ENCODE assay signal across 13 cellular contexts in the genomic region with DNA sequence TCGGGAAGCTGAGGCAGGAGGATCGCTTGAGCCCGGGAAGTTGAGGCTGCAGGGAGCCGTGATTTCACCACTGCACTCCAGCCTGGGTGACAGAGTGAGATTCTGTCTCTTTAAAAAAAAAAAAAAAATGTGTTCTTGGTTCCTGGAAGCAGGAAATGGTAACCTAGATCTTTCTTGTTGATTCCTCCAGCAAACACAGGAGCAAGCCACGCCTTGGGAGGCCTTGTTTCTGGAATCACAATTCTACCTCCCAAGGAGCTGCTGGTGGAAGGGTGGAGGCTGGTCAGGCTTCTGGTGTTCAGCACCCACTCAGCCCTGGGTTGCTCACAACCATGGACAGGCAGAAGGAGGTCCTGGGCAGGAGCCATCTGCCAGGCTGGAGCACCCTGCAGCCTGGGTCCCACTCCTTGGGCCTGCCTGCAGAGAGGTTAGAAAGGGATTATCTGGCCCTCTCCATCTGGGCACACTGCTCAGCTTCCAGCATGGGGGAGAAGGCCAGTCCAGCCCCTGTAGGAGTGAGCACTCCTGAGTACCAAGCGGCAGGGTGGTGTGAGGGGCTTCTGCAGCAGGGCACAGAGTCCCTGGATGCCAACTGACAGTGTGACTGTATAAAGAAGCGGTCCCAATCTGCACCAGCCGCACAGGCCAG.
A peak's percentile ranks its signal among the peaks of the same experiment; 100 is the strongest.
DNase-seq lines count a peak whose midpoint lies in the region; ATAC-seq and TF ChIP-seq lines count a peak whose summit lies in the region.
"Had no signal": no experiment of that assay in that cellular context is flagged by ENCODE, and none has a peak within 500 bp of the region (broad histone marks: within the 10 kb centered on the region; RNA-seq: fewer than 3 reads in every experiment).

No MANE protein-coding gene starts in this region.

- no peak overlapping the region for H2BK5ac ChIP-seq in mesendoderm (ENCODE audit: low read length)

- H3K56ac ChIP-seq in mesendoderm (ENCODE audit: low read length) = no peak overlapping the region

- H3K27me3 ChIP-seq in ACC112 (ENCODE audit: insufficient read depth, low read length) (no peaks in the 10 kb centered on the region), Karpas-422 (ENCODE audit: low read length) (no peaks in the 10 kb centered on the region), mesendoderm (ENCODE audit: insufficient read depth, low read length, poor library complexity) (no peaks in the 10 kb centered on the region)

- no peak overlapping the region for H3K4ac ChIP-seq in mesendoderm (ENCODE audit: low read depth, low read length)

- no CpG with 5 or more reads among the region's 8 CpGs for WGBS in mesendoderm (ENCODE audit: extremely low coverage, insufficient coverage, low lambda C conversion rate)

- no peak for DNase-seq in Karpas-422
- peak; percentile 56 to 81 for DNase-seq in cardiac fibroblast (ENCODE audit: low read depth in 2 of 2)
- DNase-seq in mesendoderm = peak; percentile 29
- DNase-seq in activated CD4-positive, alpha-beta T cell treated with anti-CD3 and anti-CD28 coated beads, Interleukin-2, amount 50 U/mL, for 48 hours = no peak
- DNase-seq in central memory CD4-positive, alpha-beta T cell = no peak
- DNase-seq: activated gamma-delta T cell; CD8-positive, alpha-beta memory T cell; immature natural killer cell; stimulated activated CD4-positive, alpha-beta T cell treated with anti-CD3 and anti-CD28 coated beads, Interleukin-4, amount 100 ng/mL, for 1 hour; SW 1271 had no signal

- H3K9ac ChIP-seq in Karpas-422 (ENCODE audit: low read length) (peak overlapping the region; percentile 43), mesendoderm (ENCODE audit: low read length) (no peak overlapping the region)

- no peaks in the 10 kb centered on the region for H3K79me1 ChIP-seq in mesendoderm (ENCODE audit: low read length)

- H4K20me1 ChIP-seq in Karpas-422 (ENCODE audit: insufficient read depth, low read depth, low read length) = no peaks in the 10 kb centered on the region

- H3K9me2 ChIP-seq in Karpas-422 (replicated peaks; ENCODE audit: insufficient read depth, low read length) = no peaks in the 10 kb centered on the region

- H4K5ac ChIP-seq in mesendoderm (ENCODE audit: low read length) = no peak overlapping the region

- TF ChIP-seq CTCF in cardiac fibroblast (IDR thresholded peaks at IDR 0.05; ENCODE audit: low read depth, low read length) = no peak

- H4K8ac ChIP-seq in mesendoderm (ENCODE audit: low read depth, low read length) = no peak overlapping the region

- H3K9me3 ChIP-seq in Karpas-422 (ENCODE audit: low read length) = no peaks in the 10 kb centered on the region

- H3K4me2 ChIP-seq in Karpas-422 (ENCODE audit: low read depth, low read length, poor library complexity, severe bottlenecking) (peak overlapping the region; percentile 5), mesendoderm (ENCODE audit: low read length) (no peak overlapping the region)

- no peak overlapping the region for H2BK120ac ChIP-seq in mesendoderm (ENCODE audit: low read depth, low read length)

- no peak overlapping the region for H3K23ac ChIP-seq in mesendoderm (ENCODE audit: low read length)

- peaks cover 7% of the 10 kb centered on the region for H3K79me2 ChIP-seq in ACC112 (ENCODE audit: control insufficient read depth, insufficient read depth, low read length, unreplicated experiment)
- H3K79me2 ChIP-seq in Karpas-422 (ENCODE audit: low read length) = peaks cover 26% of the 10 kb centered on the region
- H3K79me2 ChIP-seq in mesendoderm (ENCODE audit: control insufficient read depth, insufficient read depth, low read length) = no peaks in the 10 kb centered on the region

- H3K27ac ChIP-seq in ACC112 (ENCODE audit: low read depth, low read length) (0 out of 2 replicates have a peak overlapping the region, but pooled peaks have one; percentile 36), Karpas-422 (ENCODE audit: low read length) (peak overlapping the region; percentile 98), mesendoderm (ENCODE audit: low read depth, low read length) (no peak overlapping the region)

- ATAC-seq in GM21528 (IDR thresholded peaks at IDR 0.05; ENCODE audit: low FRiP score, unreplicated experiment) (no peak), HG02763 (IDR thresholded peaks at IDR 0.05; ENCODE audit: unreplicated experiment) (no peak)

- H3K4me3 ChIP-seq in ACC112 (ENCODE audit: low read depth, low read length) (no peak overlapping the region), Karpas-422 (ENCODE audit: low read length) (no peak overlapping the region), cardiac fibroblast (replicated peaks in 1 of 2; ENCODE audit: low read depth in 2 of 2, low read length in 2 of 2) (no peak overlapping the region), mesendoderm (ENCODE audit: low read length) (no peak overlapping the region)

- H2AFZ ChIP-seq in ACC112 (ENCODE audit: low read length, unreplicated experiment) = no peak overlapping the region
- no peak overlapping the region for H2AFZ ChIP-seq in Karpas-422 (ENCODE audit: low read length)

- H2BK15ac ChIP-seq in mesendoderm (replicated peaks; ENCODE audit: low read depth) = no peak overlapping the region

- H3K36me3 ChIP-seq in ACC112 (ENCODE audit: insufficient read depth, low read length) (no peaks in the 10 kb centered on the region), Karpas-422 (ENCODE audit: insufficient read depth, low read length) (no peaks in the 10 kb centered on the region), mesendoderm (ENCODE audit: control insufficient read depth, insufficient read depth, low read length) (no peaks in the 10 kb centered on the region)

- H2AK5ac ChIP-seq in mesendoderm (ENCODE audit: low read length) = no peak overlapping the region

- no peak overlapping the region for H3K18ac ChIP-seq in mesendoderm (ENCODE audit: low read length)

- peaks cover 55% of the 10 kb centered on the region for H3K4me1 ChIP-seq in ACC112 (ENCODE audit: control insufficient read depth, insufficient read depth, low read length, unreplicated experiment)
- peaks cover 75% of the 10 kb centered on the region for H3K4me1 ChIP-seq in Karpas-422 (ENCODE audit: low read length)
- peaks cover 2% of the 10 kb centered on the region for H3K4me1 ChIP-seq in mesendoderm (ENCODE audit: control insufficient read depth, low read depth, low read length)

Comparison
In these comparisons a context has a peak if more than half of its experiments do, and no peak if none do; other contexts are left out.
1. DNase-seq: peak in cardiac fibroblast (2 of 2) and mesendoderm (single experiment); none in Karpas-422 (single experiment), activated CD4-positive, alpha-beta T cell treated with anti-CD3 and anti-CD28 coated beads, Interleukin-2, amount 50 U/mL, for 48 hours (0 of 2) and central memory CD4-positive, alpha-beta T cell (single experiment).